8 cellular contexts compared by ENCODE assay signal in genomic region chr7:130667593-130668257, GRCh38. TPM values are rescaled to one million over a fixed set of nuclear protein-coding genes. Genes with fewer than 3 reads are reported as not detected.
DNase-seq lines count a peak whose midpoint lies in the region; ATAC-seq, FAIRE-seq and TF ChIP-seq lines count a peak whose summit lies in the region.

No MANE protein-coding gene starts in this region.

- no peak overlapping the region for H2AK5ac ChIP-seq in IMR-90 (ENCODE audit: low read depth, low read length)

- peak overlapping the region; percentile 66 for H2AK9ac ChIP-seq in IMR-90 (replicated peaks; ENCODE audit: low read depth, low read length, poor library complexity)

- TF ChIP-seq POLR2A in IMR-90 (IDR thresholded peaks at IDR 0.05; ENCODE audit: low read depth, low read length) = no peak

- dilution Hi-C loops in IMR-90 (cut with HindIII; ENCODE audit: low sequenced_read_pairs, unreplicated experiment) = no loop called here

- H3K27ac ChIP-seq in IMR-90 (ENCODE audit: insufficient read depth, low read length) = peak overlapping the region; percentile 65

- CTCF ChIA-PET in IMR-90 (lab: Yijun Ruan, JAX) = no interaction called here

- no peak for FAIRE-seq in urothelium cell line (lab: Jason Lieb, UNC)

- H2BK20ac ChIP-seq in IMR-90 (ENCODE audit: low read depth, low read length) = no peak overlapping the region

- ATAC-seq in IMR-90 (ENCODE audit: low read depth) = no peak

- no peak overlapping the region for H3K56ac ChIP-seq in IMR-90 (ENCODE audit: extremely low read depth, insufficient read depth, low read length)

- TF ChIP-seq RAD21 in IMR-90 (IDR thresholded peaks at IDR 0.05; ENCODE audit: low read length) = no peak

- H2BK5ac ChIP-seq in IMR-90 (ENCODE audit: low read depth, low read length, poor library complexity, severe bottlenecking) = peak overlapping the region; percentile 22

- POLR2A ChIA-PET in IMR-90 (lab: Charles Lee; ENCODE audit: unreplicated experiment) = no interaction called here

- no TSS peak for BruUV-seq in IMR-90 (replicated peaks; lab: Mats Ljungman, UMichigan)

- no peaks in the 10 kb centered on the region for H3K9me3 Mint-ChIP-seq in stimulated activated naive CD8-positive, alpha-beta T cell treated with anti-CD3 and anti-CD28 coated beads, Interleukin-15, Interleukin-2, amounts not matched to agents 100 ng/mL and 50 ng/mL, for 24 hours

- H4K8ac ChIP-seq in IMR-90 (ENCODE audit: low read depth in 2 of 2, low read length in 2 of 2) = peak overlapping the region; percentile 17 to 66; a peak in 1 of 4 replicates

- no peaks in the 10 kb centered on the region for H3K27me3 ChIP-seq in IMR-90 (ENCODE audit: control insufficient read depth, insufficient read depth, low read length)
- H3K27me3 ChIP-seq in kidney epithelial cell (ENCODE audit: control insufficient read depth, insufficient read depth, low read length) = no peaks in the 10 kb centered on the region

- H2BK120ac ChIP-seq in IMR-90 (ENCODE audit: low read depth, low read length) = no peak overlapping the region

- H3K4me3 ChIP-seq in IMR-90 (ENCODE audit: insufficient read depth, low read depth, low read length) (peak overlapping the region; percentile 75), kidney epithelial cell (ENCODE audit: low read depth, low read length) (peak overlapping the region; percentile 80)

- peaks cover 6 to 12% of the 10 kb centered on the region in 2 experiments; a peak in 2 of 4 replicates for H3K79me1 ChIP-seq in IMR-90 (ENCODE audit: low read depth in 1 of 2, low read length in 2 of 2)

- H4K91ac ChIP-seq in IMR-90 (ENCODE audit: insufficient read depth, low read depth, low read length) = no peak overlapping the region

- H3K4me2 ChIP-seq in IMR-90 (ENCODE audit: low read depth, low read length) = peak overlapping the region; percentile 100

- H3K9ac ChIP-seq in IMR-90 (ENCODE audit: low read depth, low read length) = peak overlapping the region; percentile 89

- in situ Hi-C loops in IMR-90 (cut with MboI; ENCODE audit: low sequenced_read_pairs) = no loop called here

- H3K4ac ChIP-seq in IMR-90 (ENCODE audit: low read depth, low read length) = peak overlapping the region; percentile 42

- peaks cover 1% of the 10 kb centered on the region; the same call in 1 of the 2 replicates for H3K4me1 ChIP-seq in IMR-90 (ENCODE audit: control insufficient read depth, insufficient read depth, low read length)

- peak overlapping the region; percentile 24 for H3K18ac ChIP-seq in IMR-90 (ENCODE audit: low read depth, low read length)

- no peaks in the 10 kb centered on the region for H3K9me3 ChIP-seq in IMR-90 (ENCODE audit: control insufficient read depth, insufficient read depth, low read length)

- no peak overlapping the region for H2BK15ac ChIP-seq in IMR-90 (ENCODE audit: low read depth, low read length)

- H3K23ac ChIP-seq in IMR-90 (ENCODE audit: low read depth, low read length) = peak overlapping the region; percentile 72

- H3K36me3 ChIP-seq in IMR-90 (ENCODE audit: control insufficient read depth, insufficient read depth, low read length) (no peaks in the 10 kb centered on the region), kidney epithelial cell (ENCODE audit: control insufficient read depth, insufficient read depth, low read length) (no peaks in the 10 kb centered on the region)

- H2AFZ ChIP-seq in IMR-90 (replicated peaks; ENCODE audit: low read length, poor library complexity) = peak overlapping the region; percentile 96

- H3K27ac Mint-ChIP-seq in stimulated activated naive CD8-positive, alpha-beta T cell treated with anti-CD3 and anti-CD28 coated beads, Interleukin-15, Interleukin-2, amounts not matched to agents 100 ng/mL and 50 ng/mL, for 24 hours = peak overlapping the region; percentile 29

- H3K4me1 Mint-ChIP-seq in stimulated activated naive CD8-positive, alpha-beta T cell treated with anti-CD3 and anti-CD28 coated beads, Interleukin-15, Interleukin-2, amounts not matched to agents 100 ng/mL and 50 ng/mL, for 24 hours (ENCODE audit: low read depth) = peaks cover 20% of the 10 kb centered on the region

- TF ChIP-seq CTCF in IMR-90 (conservative IDR thresholded peaks at IDR 0.05; ENCODE audit: low read depth, low read length) = no peak
- TF ChIP-seq CTCF in kidney epithelial cell (IDR thresholded peaks at IDR 0.05; ENCODE audit: insufficient read depth, low read length, poor library complexity, severe bottlenecking) = no peak

- peak overlapping the region; percentile 73 for H3K14ac ChIP-seq in IMR-90 (replicated peaks; ENCODE audit: low read depth, low read length)

- peaks cover 5% of the 10 kb centered on the region for H3K27me3 Mint-ChIP-seq in stimulated activated naive CD8-positive, alpha-beta T cell treated with anti-CD3 and anti-CD28 coated beads, Interleukin-15, Interleukin-2, amounts not matched to agents 100 ng/mL and 50 ng/mL, for 24 hours

- DNase-seq in NCI-H748 (lab: John Stamatoyannopoulos, UW; ENCODE audit: unreplicated experiment) (peak; percentile 57), NCI-H748 treated with DMSO at 0.1 percent for 48 hours (lab: John Stamatoyannopoulos, UW) (no peak), IMR-90 (peak; percentile 1), amniotic epithelial cell (ENCODE audit: low read depth) (peak; percentile 14), kidney epithelial cell (ENCODE audit: low read depth) (no peak), urothelium cell line (ENCODE audit: low spot score) (no peak), NCI-H2196 (lab: John Stamatoyannopoulos, UW; ENCODE audit: unreplicated experiment) (no peak)

- H3K4me3 Mint-ChIP-seq in stimulated activated naive CD8-positive, alpha-beta T cell treated with anti-CD3 and anti-CD28 coated beads, Interleukin-15, Interleukin-2, amounts not matched to agents 100 ng/mL and 50 ng/mL, for 24 hours = peak overlapping the region; percentile 87

- WGBS in IMR-90 (ENCODE audit: extremely low coverage in 2 of 2, insufficient read length in 1 of 2), 2 experiments = 0% methylated on average over 4 of the region's 19 CpGs; no CpG with 5 or more reads in 1 of the 2 experiments

- H4K20me1 ChIP-seq in IMR-90 (ENCODE audit: insufficient read depth, low read length) = no peaks in the 10 kb centered on the region

- intact Hi-C loops in IMR-90 (cut with micrococcal nuclease) = no loop called here

- peaks cover 6% of the 10 kb centered on the region for H3K36me3 Mint-ChIP-seq in stimulated activated naive CD8-positive, alpha-beta T cell treated with anti-CD3 and anti-CD28 coated beads, Interleukin-15, Interleukin-2, amounts not matched to agents 100 ng/mL and 50 ng/mL, for 24 hours (ENCODE audit: low read depth)

- H4K5ac ChIP-seq in IMR-90 (ENCODE audit: low read depth, low read length) = peak overlapping the region; percentile 73

- H3K9me1 ChIP-seq in IMR-90 (ENCODE audit: insufficient read depth, low read length) = no peaks in the 10 kb centered on the region

TF ChIP-seq in IMR-90, 13 proteins besides CTCF, POLR2A, EP300 and RAD21:
- TF ChIP-seq RFX5 (IDR thresholded peaks at IDR 0.05; ENCODE audit: low read depth, low read length) = no peak

RNA-seq across cellular contexts. Expression of gene COPG2, which starts 0.8 kb away (rescaled TPM):
- total RNA-seq in IMR-90 (2012; rRNA removed) = 41.7 and 50.0 TPM in 2 replicates
- 15.3 and 18.1 TPM in 2 replicates for polyA plus RNA-seq in IMR-90 (2012; rRNA removed)
- polyA plus RNA-seq in IMR-90 (2012; cell fraction: cytosol; rRNA removed) = 5.4 and 10.8 TPM in 2 replicates
- 1.2 and 9.4 TPM in 2 replicates for polyA plus RNA-seq in IMR-90 (2012; cell fraction: nucleus; rRNA removed; ENCODE audit: low replicate concordance)
- 37.9 and 44.0 TPM in 2 replicates for total RNA-seq in kidney epithelial cell

RNA-seq across cellular contexts. Expression of gene TSGA13, which starts 18.6 kb away (rescaled TPM):
- total RNA-seq in IMR-90 (2012; rRNA removed) (not detected in 2 replicates), kidney epithelial cell (not detected in 2 replicates)
- not detected in 2 replicates for polyA plus RNA-seq in IMR-90 (2012; rRNA removed)
- not detected in 2 replicates for polyA plus RNA-seq in IMR-90 (2012; cell fraction: cytosol; rRNA removed)
- polyA plus RNA-seq in IMR-90 (2012; cell fraction: nucleus; rRNA removed; ENCODE audit: low replicate concordance) = not detected in 2 replicates

Comparison
In these comparisons a context has a peak if more than half of its experiments do, and no peak if none do; other contexts are left out.
1. DNase-seq: peak in NCI-H748 (single experiment), IMR-90 (single experiment) and amniotic epithelial cell (single experiment); none in NCI-H748 treated with DMSO at 0.1 percent for 48 hours (single experiment), kidney epithelial cell (single experiment), urothelium cell line (single experiment) and NCI-H2196 (single experiment).